In the genomic region with DNA sequence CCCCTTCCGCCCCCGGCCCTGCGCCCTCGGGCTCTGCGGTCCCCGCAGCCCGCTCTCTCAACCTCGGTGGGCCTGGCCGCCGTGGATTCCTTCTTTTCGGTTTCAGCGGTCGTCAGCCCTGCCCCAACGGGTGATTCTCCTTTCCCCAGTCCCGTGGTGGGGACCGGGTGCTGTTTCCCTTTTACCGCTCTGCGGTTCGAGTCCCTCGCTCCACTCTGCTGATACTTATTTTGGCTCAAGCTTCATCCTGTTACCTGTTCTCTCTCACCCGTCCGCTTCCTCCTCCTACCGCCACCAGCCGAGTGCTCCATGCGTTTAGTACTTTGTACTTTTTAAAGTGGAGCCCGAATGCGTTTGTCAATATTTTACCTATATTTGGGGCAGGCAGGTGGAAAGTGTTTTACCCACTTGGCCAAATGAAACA, we compare ENCODE assay signal across 8 cellular contexts. TPM values are rescaled to one million over a fixed set of nuclear protein-coding genes. Genes with fewer than 3 reads are reported as not detected.
A peak's percentile ranks its signal among the peaks of the same experiment; 100 is the strongest.
DNase-seq lines count a peak whose midpoint lies in the region; ATAC-seq, FAIRE-seq and TF ChIP-seq lines count a peak whose summit lies in the region.

No MANE protein-coding gene starts in this region.

- DNase-seq in AG04450 (ENCODE audit: low read depth, low spot score), result no peak
- peak; percentile 50 for DNase-seq in HT-29 (ENCODE audit: low spot score)
- peak; percentile 25 for DNase-seq in activated T-helper 1 cell treated with Interleukin-2 at 50 U/mL for 16 hours (ENCODE audit: low read depth)
- DNase-seq in left ventricle myocardium inferior, result no peak
- no peak for DNase-seq in GM12892 (ENCODE audit: insufficient read length)

- TF ChIP-seq CTCF in AG04450 (IDR thresholded peaks at IDR 0.05; ENCODE audit: low read depth, low read length) (no peak), left ventricle myocardium inferior (IDR thresholded peaks at IDR 0.05; ENCODE audit: borderline replicate concordance) (no peak)

- intact Hi-C loops in left ventricle myocardium inferior (cut with micrococcal nuclease), result no loop called here

- H3K36me3 ChIP-seq in left ventricle myocardium inferior (peaks cover 17% of the 10 kb centered on the region), skeletal muscle tissue (ENCODE audit: control insufficient read depth in 3 of 3, insufficient read depth in 3 of 3, low read length in 3 of 3) (peaks cover 11 to 16% (median 15%) of the 10 kb centered on the region in 3 donors)

- FAIRE-seq in GM12892 (lab: Jason Lieb, UNC), result no peak

- H3K4me1 ChIP-seq in left ventricle myocardium inferior (peaks cover 58% of the 10 kb centered on the region), skeletal muscle tissue (ENCODE audit: control insufficient read depth in 3 of 3, insufficient read depth in 3 of 3, low read length in 3 of 3) (peaks cover 21 to 24% (median 22%) of the 10 kb centered on the region in 3 donors)

- TF ChIP-seq POLR2A in GM12892 (IDR thresholded peaks at IDR 0.05; ENCODE audit: low read depth, low read length), result no peak

- peak overlapping the region; percentile 94 for H3K4me3 ChIP-seq in AG04450 (ENCODE audit: low read depth, low read length)
- peak overlapping the region; percentile 96 for H3K4me3 ChIP-seq in left ventricle myocardium inferior
- peak overlapping the region; percentile 82 to 97 (median 95) for H3K4me3 ChIP-seq in skeletal muscle tissue (ENCODE audit: low read length in 3 of 3)

- POLR2A ChIA-PET in AG04450 (lab: Yijun Ruan, JAX), result interaction anchor here (0.6 kb wide), 1 partner anchor 38 kb away, joined by 3 read pairs; no protein-coding TSS in a partner anchor

- H3K9me3 ChIP-seq in AG04450 (ENCODE audit: control insufficient read depth, insufficient read depth, low read length), result no peaks in the 10 kb centered on the region; the same call in 1 of the 2 replicates
- no peaks in the 10 kb centered on the region for H3K9me3 ChIP-seq in left ventricle myocardium inferior (replicated peaks)
- H3K9me3 ChIP-seq in skeletal muscle tissue (ENCODE audit: control insufficient read depth in 3 of 3, low read length in 3 of 3), result no peaks in the 10 kb centered on the region

- peak overlapping the region; percentile 92 for H3K27ac ChIP-seq in AG04450 (ENCODE audit: low read depth, low read length)
- peak overlapping the region; percentile 99 for H3K27ac ChIP-seq in left ventricle myocardium inferior (replicated peaks)
- peak overlapping the region; percentile 91 for H3K27ac ChIP-seq in skeletal muscle tissue (ENCODE audit: low read depth, low read length)

- H3K9ac ChIP-seq in skeletal muscle tissue (ENCODE audit: low read depth in 1 of 3, low read length in 3 of 3), result peak overlapping the region; percentile 94 to 98 (median 98)

- CTCF ChIA-PET in AG04450 (lab: Charles Lee), result interaction anchor here (1.0 kb wide), 1 partner anchor 36 kb away, joined by 6 read pairs; no protein-coding TSS in a partner anchor

- ATAC-seq in GM18517 (IDR thresholded peaks at IDR 0.05; ENCODE audit: unreplicated experiment) (peak; percentile 3), HG03521 (IDR thresholded peaks at IDR 0.05; ENCODE audit: unreplicated experiment) (no peak)

- H3K27me3 ChIP-seq in AG04450 (ENCODE audit: control insufficient read depth, insufficient read depth, low read length) (no peaks in the 10 kb centered on the region), left ventricle myocardium inferior (ENCODE audit: low read depth) (no peaks in the 10 kb centered on the region), skeletal muscle tissue (ENCODE audit: control insufficient read depth in 3 of 3, insufficient read depth in 3 of 3, low read length in 3 of 3) (no peaks in the 10 kb centered on the region)

RNA-seq across cellular contexts. Expression of a gene that starts 0.6 kb away (rescaled TPM):
- 56.7 and 64.3 TPM in 2 replicates for polyA plus RNA-seq in AG04450 (2011; rRNA removed)
- 83.8 and 101 TPM in 2 replicates for polyA minus RNA-seq in AG04450 (2011; rRNA and poly(A)+ RNA removed)
- total RNA-seq in HT-29 (2014; rRNA removed; shearing (Covaris generic)), result 63.0 and 65.9 TPM in 2 replicates
- total RNA-seq in left ventricle myocardium inferior (45.8 TPM), skeletal muscle tissue (19.3 TPM)
- 23.5 TPM for polyA plus RNA-seq in GM12892 (2012; ENCODE audit: missing spikeins)

RNA-seq across cellular contexts. Expression of a gene that starts 10.9 kb away (rescaled TPM):
- polyA plus RNA-seq in AG04450 (2011; rRNA removed), result 17.7 and 18.0 TPM in 2 replicates
- 15.7 and 20.1 TPM in 2 replicates for polyA minus RNA-seq in AG04450 (2011; rRNA and poly(A)+ RNA removed)
- total RNA-seq in HT-29 (2014; rRNA removed; shearing (Covaris generic)), result 19.1 and 19.8 TPM in 2 replicates
- total RNA-seq in left ventricle myocardium inferior (6.0 TPM), skeletal muscle tissue (20.4 TPM)
- polyA plus RNA-seq in GM12892 (2012; ENCODE audit: missing spikeins), result 19.3 TPM

RNA-seq across cellular contexts. Expression of a gene that starts 18.8 kb away (rescaled TPM):
- 0.83 and 1.1 TPM in 2 replicates for polyA plus RNA-seq in AG04450 (2011; rRNA removed)
- 0.74 and 0.87 TPM in 2 replicates for polyA minus RNA-seq in AG04450 (2011; rRNA and poly(A)+ RNA removed)
- total RNA-seq in HT-29 (2014; rRNA removed; shearing (Covaris generic)), result not detected in 2 replicates
- total RNA-seq in left ventricle myocardium inferior (0.55 TPM), skeletal muscle tissue (0.52 TPM)
- 0.49 TPM for polyA plus RNA-seq in GM12892 (2012; ENCODE audit: missing spikeins)

RNA-seq across cellular contexts. Expression of a gene that starts 43.5 kb away (rescaled TPM):
- polyA plus RNA-seq in AG04450 (2011; rRNA removed), result 27.5 and 28.8 TPM in 2 replicates
- 7.6 and 11.9 TPM in 2 replicates for polyA minus RNA-seq in AG04450 (2011; rRNA and poly(A)+ RNA removed)
- total RNA-seq in HT-29 (2014; rRNA removed; shearing (Covaris generic)), result 28.9 and 35.0 TPM in 2 replicates
- total RNA-seq in left ventricle myocardium inferior (9.4 TPM), skeletal muscle tissue (11.0 TPM)
- 12.4 TPM for polyA plus RNA-seq in GM12892 (2012; ENCODE audit: missing spikeins)

RNA-seq across cellular contexts. Expression of a gene that starts 43.9 kb away (rescaled TPM):
- 84.7 and 91.7 TPM in 2 replicates for polyA plus RNA-seq in AG04450 (2011; rRNA removed)
- polyA minus RNA-seq in AG04450 (2011; rRNA and poly(A)+ RNA removed), result 81.4 and 82.7 TPM in 2 replicates
- 148 and 150 TPM in 2 replicates for total RNA-seq in HT-29 (2014; rRNA removed; shearing (Covaris generic))
- total RNA-seq in left ventricle myocardium inferior (64.3 TPM), skeletal muscle tissue (30.3 TPM)
- 51.9 TPM for polyA plus RNA-seq in GM12892 (2012; ENCODE audit: missing spikeins)

Comparison
In these comparisons a context has a peak if more than half of its experiments do, and no peak if none do; other contexts are left out.
1. DNase-seq: peak in HT-29 (single experiment) and activated T-helper 1 cell treated with Interleukin-2 at 50 U/mL for 16 hours (single experiment); none in AG04450 (single experiment), left ventricle myocardium inferior (single experiment) and GM12892 (single experiment).
2. Peak in every context shown above with its lines, with median percentiles within 50 percentile points of each other: H3K27ac ChIP-seq and H3K4me3 ChIP-seq.